Comparison of ENCODE assay signal across 27 cellular contexts in the genomic region with DNA sequence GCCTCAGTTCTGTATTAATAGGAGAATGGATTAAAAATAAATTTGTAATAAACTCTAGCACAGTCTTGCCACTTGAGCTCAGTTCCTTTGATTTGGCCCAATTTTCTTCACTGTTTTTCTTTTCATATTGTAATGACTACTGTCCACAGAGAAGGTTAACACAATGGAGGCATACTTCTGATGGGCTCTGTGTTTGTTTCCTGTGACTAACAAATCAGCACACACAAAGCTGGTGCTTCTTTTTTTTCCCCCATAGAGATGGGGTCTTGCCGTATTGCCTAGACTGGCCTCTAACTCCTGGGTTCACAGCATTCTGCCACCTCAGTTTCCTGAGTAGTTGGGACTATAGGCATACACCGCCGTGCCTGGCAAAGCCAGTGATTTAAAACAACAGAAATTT.
"Had no signal": no experiment of that assay in that cellular context is flagged by ENCODE, and none has a peak within 500 bp of the region (broad histone marks: within the 10 kb centered on the region; RNA-seq: fewer than 3 reads in every experiment).

No MANE protein-coding gene starts in this region.

- H3K9me3 ChIP-seq: colonic mucosa, gastrocnemius medialis, mucosa of descending colon, pancreas, suprapubic skin, transverse colon, vagina had no signal

- H3K36me3 ChIP-seq: pancreas had no signal

- H3K27me3 ChIP-seq: colonic mucosa, gastrocnemius medialis, pancreas, suprapubic skin, transverse colon, vagina had no signal

- H3K4me1 ChIP-seq: colonic mucosa had no signal

- H3K27ac ChIP-seq: colonic mucosa, epithelial cell of prostate, gastrocnemius medialis, pancreas, suprapubic skin, transverse colon, vagina had no signal

- H3K9me3 Mint-ChIP-seq: dendritic cell treated with granulocyte-macrophage colony-stimulating factor and Interleukin-4, amounts not matched to agents 40 ng/mL and 50 ng/mL, for 4 days; endodermal cell; nephron progenitor cell; stimulated activated effector memory CD8-positive, alpha-beta T cell treated with anti-CD3 and anti-CD28 coated beads, Interleukin-12 subunit alpha, Interleukin-12 subunit beta, amount 100 ng/mL, for 72 hours had no signal

- H3K27ac Mint-ChIP-seq: dendritic cell treated with granulocyte-macrophage colony-stimulating factor and Interleukin-4, amounts not matched to agents 40 ng/mL and 50 ng/mL, for 4 days; endodermal cell; memory B cell; mesothelial cell of epicardium; naive B cell; nephron progenitor cell; stimulated activated effector memory CD8-positive, alpha-beta T cell treated with anti-CD3 and anti-CD28 coated beads, Interleukin-12 subunit alpha, Interleukin-12 subunit beta, amount 100 ng/mL, for 72 hours; stimulated activated naive CD8-positive, alpha-beta T cell treated with anti-CD3 and anti-CD28 coated beads, Interleukin-15, Interleukin-2, amounts not matched to agents 100 ng/mL and 50 ng/mL, for 24 hours had no signal

- H3K27me3 Mint-ChIP-seq: dendritic cell treated with granulocyte-macrophage colony-stimulating factor and Interleukin-4, amounts not matched to agents 40 ng/mL and 50 ng/mL, for 4 days; memory B cell; naive B cell; stimulated activated naive CD8-positive, alpha-beta T cell treated with anti-CD3 and anti-CD28 coated beads, Interleukin-15, Interleukin-2, amounts not matched to agents 100 ng/mL and 50 ng/mL, for 24 hours had no signal

- DNase-seq: colonic mucosa; effector CD8-positive, alpha-beta T cell; endodermal cell; foreskin fibroblast; gastrocnemius medialis; head of caudate nucleus; kidney; mucosa of descending colon; naive B cell; nephron progenitor cell; occipital lobe; pancreas; stimulated activated CD4-positive, alpha-beta T cell treated with anti-CD3 and anti-CD28 coated beads, Interleukin-2, amount 100 ng/mL, for 24 hours; stimulated activated CD4-positive, alpha-beta T cell treated with anti-CD3 and anti-CD28 coated beads, Interleukin-4, amount 100 ng/mL, for 24 hours; transverse colon had no signal

- H3K4me3 ChIP-seq: colonic mucosa, gastrocnemius medialis, lung, mucosa of descending colon, pancreas, suprapubic skin, transverse colon, vagina had no signal

- FAIRE-seq: kidney, pancreas had no signal

- H3K4me3 Mint-ChIP-seq: dendritic cell treated with granulocyte-macrophage colony-stimulating factor and Interleukin-4, amounts not matched to agents 40 ng/mL and 50 ng/mL, for 4 days; endodermal cell; memory B cell; mesothelial cell of epicardium; naive B cell; nephron progenitor cell; stimulated activated effector memory CD8-positive, alpha-beta T cell treated with anti-CD3 and anti-CD28 coated beads, Interleukin-12 subunit alpha, Interleukin-12 subunit beta, amount 100 ng/mL, for 72 hours; stimulated activated naive CD8-positive, alpha-beta T cell treated with anti-CD3 and anti-CD28 coated beads, Interleukin-15, Interleukin-2, amounts not matched to agents 100 ng/mL and 50 ng/mL, for 24 hours had no signal

- ATAC-seq: esophagus mucosa; gastrocnemius medialis; left lobe of liver; mucosa of descending colon; pancreas; sciatic nerve; stimulated activated effector memory CD8-positive, alpha-beta T cell treated with anti-CD3 and anti-CD28 coated beads, Interleukin-12 subunit alpha, Interleukin-12 subunit beta, amount 100 ng/mL, for 72 hours had no signal

- H3K4me1 Mint-ChIP-seq: endodermal cell; nephron progenitor cell; stimulated activated effector memory CD8-positive, alpha-beta T cell treated with anti-CD3 and anti-CD28 coated beads, Interleukin-12 subunit alpha, Interleukin-12 subunit beta, amount 100 ng/mL, for 72 hours had no signal
